Comparison of ENCODE assay signal across 9 cellular contexts in the genomic region with DNA sequence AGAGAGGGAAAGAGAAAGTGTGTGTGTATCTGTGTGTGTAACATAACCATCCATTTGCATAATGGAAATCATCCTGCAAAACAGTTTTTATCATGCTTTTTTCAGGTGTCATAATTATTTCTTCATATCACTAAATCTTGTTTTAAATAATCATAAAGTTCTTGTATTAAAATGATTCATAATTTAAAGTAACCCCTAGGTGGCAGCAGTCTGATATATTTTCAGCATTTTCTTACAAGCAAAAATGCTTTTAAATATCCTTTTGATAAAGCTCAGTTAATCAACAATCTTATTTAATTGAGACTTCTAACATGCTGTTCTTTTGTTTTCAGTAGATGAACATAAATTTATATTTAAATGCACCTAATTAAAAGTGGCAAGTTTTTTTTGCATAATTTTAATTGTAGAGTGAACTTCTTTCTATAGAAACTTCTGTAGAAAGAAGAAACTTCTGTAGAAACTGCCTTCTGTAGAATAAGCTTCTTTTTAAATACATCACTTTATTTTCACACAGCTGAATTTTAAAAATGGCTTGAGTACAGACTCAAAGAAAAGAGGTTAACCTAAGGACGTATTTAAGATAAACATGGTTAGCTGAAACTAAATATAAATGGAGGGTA.
A peak's percentile ranks its signal among the peaks of the same experiment; 100 is the strongest.
DNase-seq lines count a peak whose midpoint lies in the region; ATAC-seq and TF ChIP-seq lines count a peak whose summit lies in the region.
"Had no signal": no experiment of that assay in that cellular context is flagged by ENCODE, and none has a peak within 500 bp of the region (broad histone marks: within the 10 kb centered on the region; RNA-seq: fewer than 3 reads in every experiment).

No MANE protein-coding gene starts in this region.

- no peaks in the 10 kb centered on the region for H3K4me1 Mint-ChIP-seq in activated T-cell treated with anti-CD3 and anti-CD28 coated beads, Interleukin-2, amount 50 U/mL, for 4 hours (ENCODE audit: low read depth)

- peak; percentile 18 to 67 (median 30) for DNase-seq in NCI-H1417 (lab: John Stamatoyannopoulos, UW)
- DNase-seq in NCI-H1417 treated with DMSO at 0.1 percent for 48 hours (lab: John Stamatoyannopoulos, UW), result no peak
- peak; percentile 31 for DNase-seq in NCI-H2227 (lab: John Stamatoyannopoulos, UW; ENCODE audit: unreplicated experiment)
- peak; percentile 70 for DNase-seq in choroid plexus epithelial cell (ENCODE audit: low read depth)
- DNase-seq in osteoblast (ENCODE audit: insufficient read length, low spot score, missing footprints), result peak; percentile 57
- DNase-seq in activated T-cell treated with anti-CD3 and anti-CD28 coated beads, Interleukin-2, amount 50 U/mL, for 4 hours, result no peak
- DNase-seq in GM20000 (ENCODE audit: low spot score), result no peak
- no peak for DNase-seq in anterior cingulate cortex (lab: John Stamatoyannopoulos, UW)

- TF ChIP-seq CTCF in choroid plexus epithelial cell (conservative IDR thresholded peaks at IDR 0.05; ENCODE audit: low read depth, low read length) (peak; percentile 38), osteoblast (IDR thresholded peaks at IDR 0.05; ENCODE audit: extremely low read depth, low read depth, low read length) (peak; percentile 55), GM20000 (IDR thresholded peaks at IDR 0.05; ENCODE audit: extremely low read depth, missing control alignments) (no peak)

- H3K36me3 ChIP-seq in osteoblast (ENCODE audit: insufficient read depth, low read length), result peaks cover 43% of the 10 kb centered on the region

- H3K4me2 ChIP-seq in osteoblast (ENCODE audit: insufficient read depth, low read length), result no peak overlapping the region
- H3K4me2 ChIP-seq: BLaER1 had no signal

- H3K79me2 ChIP-seq in osteoblast (ENCODE audit: insufficient read depth, low read length), result no peaks in the 10 kb centered on the region

- H3K27me3 ChIP-seq in osteoblast (ENCODE audit: insufficient read depth, low read length), result no peaks in the 10 kb centered on the region
- H3K27me3 ChIP-seq: BLaER1 had no signal

- H2AFZ ChIP-seq in osteoblast (ENCODE audit: low read length), result no peak overlapping the region

- no peak overlapping the region for H3K4me3 Mint-ChIP-seq in activated T-cell treated with anti-CD3 and anti-CD28 coated beads, Interleukin-2, amount 50 U/mL, for 4 hours

- H3K4me1 ChIP-seq in osteoblast (ENCODE audit: insufficient read depth, low read length), result no peaks in the 10 kb centered on the region
- H3K4me1 ChIP-seq: BLaER1 had no signal

- no peaks in the 10 kb centered on the region for H3K9me3 Mint-ChIP-seq in activated T-cell treated with anti-CD3 and anti-CD28 coated beads, Interleukin-2, amount 50 U/mL, for 4 hours

- no peaks in the 10 kb centered on the region for H3K27me3 Mint-ChIP-seq in activated T-cell treated with anti-CD3 and anti-CD28 coated beads, Interleukin-2, amount 50 U/mL, for 4 hours (ENCODE audit: low read depth)

- ATAC-seq in activated T-cell treated with anti-CD3 and anti-CD28 coated beads, Interleukin-2, amount 50 U/mL, for 4 hours, result no peak

- H3K9me3 ChIP-seq in osteoblast (ENCODE audit: low read depth, low read length), result no peaks in the 10 kb centered on the region
- H3K9me3 ChIP-seq: BLaER1 had no signal

- H3K36me3 Mint-ChIP-seq in activated T-cell treated with anti-CD3 and anti-CD28 coated beads, Interleukin-2, amount 50 U/mL, for 4 hours (ENCODE audit: insufficient read depth), result peaks cover 37% of the 10 kb centered on the region

- H4K20me1 ChIP-seq in osteoblast (ENCODE audit: insufficient read depth, low read length), result no peaks in the 10 kb centered on the region
- H4K20me1 ChIP-seq: BLaER1 had no signal

- H3K4me3 ChIP-seq in choroid plexus epithelial cell (ENCODE audit: low read depth, low read length) (no peak overlapping the region), osteoblast (ENCODE audit: insufficient read depth, low read length) (no peak overlapping the region)
- H3K4me3 ChIP-seq: BLaER1 had no signal

- no peak overlapping the region for H3K27ac ChIP-seq in osteoblast (ENCODE audit: low read depth, low read length)
- H3K27ac ChIP-seq: BLaER1 had no signal

Comparison
In these comparisons a context has a peak if more than half of its experiments do, and no peak if none do; other contexts are left out.
1. DNase-seq: peak in NCI-H1417 (3 of 3), NCI-H2227 (single experiment), choroid plexus epithelial cell (single experiment) and osteoblast (single experiment); none in NCI-H1417 treated with DMSO at 0.1 percent for 48 hours (single experiment), activated T-cell treated with anti-CD3 and anti-CD28 coated beads, Interleukin-2, amount 50 U/mL, for 4 hours (single experiment), GM20000 (single experiment) and anterior cingulate cortex (0 of 58).